9 cellular contexts compared by ENCODE assay signal in the genomic region with DNA sequence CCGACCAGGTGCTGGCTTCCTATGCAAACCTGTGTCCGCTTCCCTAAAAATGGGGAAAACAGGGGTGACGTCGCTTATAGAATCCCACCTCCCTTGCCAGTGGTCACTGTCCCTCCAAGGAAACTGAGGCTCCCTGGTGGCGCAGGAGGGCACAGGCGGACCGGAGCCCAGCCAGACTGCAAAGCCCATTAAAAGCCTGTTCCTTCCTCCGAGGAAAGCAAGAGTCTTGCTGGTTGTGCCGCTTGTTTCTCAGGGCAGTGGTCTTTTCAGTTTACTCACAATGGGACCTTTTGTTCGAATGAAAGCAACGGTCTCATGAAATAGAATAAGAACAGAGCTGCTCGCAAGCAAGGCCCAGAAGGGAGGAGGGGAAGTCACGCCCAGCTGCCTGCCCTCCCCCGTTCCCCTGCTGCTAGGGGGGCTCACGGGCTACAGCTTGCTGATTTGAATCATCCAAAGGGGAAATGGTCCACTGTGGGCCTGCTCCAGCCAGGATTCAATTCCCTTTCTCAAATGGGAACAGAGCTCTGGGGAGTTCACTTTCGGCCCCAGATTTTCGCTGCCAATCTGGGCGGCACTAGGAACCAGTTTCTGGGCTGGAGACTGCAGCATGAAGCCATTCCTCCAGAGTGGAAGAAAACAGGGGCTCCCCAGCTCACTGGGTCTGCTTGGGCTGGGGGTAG. TPM values are rescaled to one million over a fixed set of nuclear protein-coding genes. Genes with fewer than 3 reads are reported as not detected.
DNase-seq lines count a peak whose midpoint lies in the region; ATAC-seq and TF ChIP-seq lines count a peak whose summit lies in the region.
"Had no signal": no experiment of that assay in that cellular context is flagged by ENCODE, and none has a peak within 500 bp of the region (broad histone marks: within the 10 kb centered on the region; RNA-seq: fewer than 3 reads in every experiment).

No MANE protein-coding gene starts in this region.

- peaks cover 0 to under 1% of the 10 kb centered on the region in 2 donors for H3K36me3 Mint-ChIP-seq in activated T-cell treated with anti-CD3 and anti-CD28 coated beads, Interleukin-2, amount 50 U/mL, for 72 hours (ENCODE audit: insufficient read depth in 2 of 2)
- H3K36me3 Mint-ChIP-seq in CD8-positive, alpha-beta memory T cell: peaks cover 0 to 7% (median 0%) of the 10 kb centered on the region in 3 donors

- H3K9me3 ChIP-seq in SJCRH30 (replicated peaks): no peaks in the 10 kb centered on the region
- no peaks in the 10 kb centered on the region for H3K9me3 ChIP-seq in CD8-positive, alpha-beta memory T cell (ENCODE audit: low read length)

- H3K27me3 ChIP-seq in SJCRH30 (no peaks in the 10 kb centered on the region), rectal smooth muscle tissue (ENCODE audit: control insufficient read depth, insufficient read depth, low read length) (no peaks in the 10 kb centered on the region)
- H3K27me3 ChIP-seq in CD8-positive, alpha-beta memory T cell (ENCODE audit: insufficient read depth, low read length, poor library complexity, severe bottlenecking): no peaks in the 10 kb centered on the region

- no peak overlapping the region for H3K4me3 Mint-ChIP-seq in activated T-cell treated with anti-CD3 and anti-CD28 coated beads, Interleukin-2, amount 50 U/mL, for 72 hours
- H3K4me3 Mint-ChIP-seq in CD8-positive, alpha-beta memory T cell: no peak overlapping the region

- CTCF ChIA-PET in HEK293T (lab: Yijun Ruan, JAX): no interaction called here
- CTCF ChIA-PET in CD8-positive, alpha-beta memory T cell (lab: Charles Lee): interaction anchor here (0.9 to 16.8 kb wide), 3 partner anchors 9 to 26 kb away, joined by 3 to 330 read pairs (median 19); no protein-coding TSS in a partner anchor

- H3K27ac ChIP-seq in SJCRH30: peak overlapping the region; percentile 95
- H3K27ac ChIP-seq in rectal smooth muscle tissue (ENCODE audit: low read depth, low read length): peak overlapping the region; percentile 6
- H3K27ac ChIP-seq in CD8-positive, alpha-beta memory T cell (ENCODE audit: low read depth, low read length): no peak overlapping the region

- peak; percentile 20 for TF ChIP-seq POLR2A in GM18526 (IDR thresholded peaks at IDR 0.05; ENCODE audit: extremely low read depth, insufficient read length)

- no peak overlapping the region for H3K9ac ChIP-seq in rectal smooth muscle tissue (ENCODE audit: low read length)

- peaks cover 67% of the 10 kb centered on the region for H3K4me1 ChIP-seq in SJCRH30
- peaks cover 17% of the 10 kb centered on the region for H3K4me1 ChIP-seq in rectal smooth muscle tissue (ENCODE audit: control insufficient read depth, insufficient read depth, low read length)
- H3K4me1 ChIP-seq in CD8-positive, alpha-beta memory T cell (ENCODE audit: insufficient read depth, low read length): peaks cover 39% of the 10 kb centered on the region

- H3K36me3 ChIP-seq in SJCRH30 (no peaks in the 10 kb centered on the region), rectal smooth muscle tissue (ENCODE audit: control insufficient read depth, insufficient read depth, low read length) (no peaks in the 10 kb centered on the region)
- no peaks in the 10 kb centered on the region for H3K36me3 ChIP-seq in CD8-positive, alpha-beta memory T cell (ENCODE audit: insufficient read depth, low read length)

- DNase-seq in SJCRH30 (peak; percentile 78 to 85), hypothalamus (lab: John Stamatoyannopoulos, UW) (peak in 44 of 51 donors; percentile 27 to 91 (median 67)), cortex of kidney (lab: John Stamatoyannopoulos, UW) (no peak), HEK293T (ENCODE audit: extremely low spot score) (no peak)
- DNase-seq in activated T-cell treated with anti-CD3 and anti-CD28 coated beads, Interleukin-2, amount 50 U/mL, for 72 hours: no peak
- DNase-seq in CD8-positive, alpha-beta memory T cell: no peak
- DNase-seq: NCI-H1092 had no signal

- H3K27me3 Mint-ChIP-seq in activated T-cell treated with anti-CD3 and anti-CD28 coated beads, Interleukin-2, amount 50 U/mL, for 72 hours (ENCODE audit: low read depth): no peaks in the 10 kb centered on the region
- no peaks in the 10 kb centered on the region for H3K27me3 Mint-ChIP-seq in CD8-positive, alpha-beta memory T cell

- peak overlapping the region; percentile 41 for H3K4me3 ChIP-seq in SJCRH30
- H3K4me3 ChIP-seq in rectal smooth muscle tissue (ENCODE audit: low read length): peak overlapping the region; percentile 11
- no peak overlapping the region for H3K4me3 ChIP-seq in CD8-positive, alpha-beta memory T cell (ENCODE audit: low read length)

- peaks cover 41% of the 10 kb centered on the region for H3K4me1 Mint-ChIP-seq in activated T-cell treated with anti-CD3 and anti-CD28 coated beads, Interleukin-2, amount 50 U/mL, for 72 hours (ENCODE audit: low read depth)
- H3K4me1 Mint-ChIP-seq in CD8-positive, alpha-beta memory T cell: peaks cover 27 to 48% (median 46%) of the 10 kb centered on the region in 3 donors

- POLR2A ChIA-PET in HEK293T (lab: Yijun Ruan, JAX): no interaction called here
- POLR2A ChIA-PET in CD8-positive, alpha-beta memory T cell (lab: Charles Lee): no interaction called here

- H3K9me3 Mint-ChIP-seq in activated T-cell treated with anti-CD3 and anti-CD28 coated beads, Interleukin-2, amount 50 U/mL, for 72 hours: no peaks in the 10 kb centered on the region
- H3K9me3 Mint-ChIP-seq in CD8-positive, alpha-beta memory T cell: no peaks in the 10 kb centered on the region

- ATAC-seq in activated T-cell treated with anti-CD3 and anti-CD28 coated beads, Interleukin-2, amount 50 U/mL, for 72 hours (replicated peaks in 1 of 2): no peak

- no peak overlapping the region for H3K27ac Mint-ChIP-seq in activated T-cell treated with anti-CD3 and anti-CD28 coated beads, Interleukin-2, amount 50 U/mL, for 72 hours
- peak overlapping the region in 1 of 8 donors; percentile 78 for H3K27ac Mint-ChIP-seq in CD8-positive, alpha-beta memory T cell

TF ChIP-seq in HEK293T, 16 proteins besides CTCF, POLR2A, EP300 and RAD21:
- no peak for TF ChIP-seq BHLHE40 (IDR thresholded peaks at IDR 0.05; ENCODE audit: borderline replicate concordance)
- no peak for TF ChIP-seq ARNT (IDR thresholded peaks at IDR 0.05)
TF ChIP-seq in HEK293T: peak in this region for 0.

RNA-seq across cellular contexts. Expression of a gene that starts 4.6 kb away (rescaled TPM):
- 0.15 and 0.32 TPM in 2 replicates for total RNA-seq in SJCRH30 (2014; rRNA removed; shearing (Covaris generic))
- total RNA-seq in activated T-cell treated with anti-CD3 and anti-CD28 coated beads, Interleukin-2, amount 50 U/mL, for 72 hours: 10 to 100 TPM; 49.6 to 55.4 TPM
- 10 to 100 TPM; 37.0 to 37.7 TPM for total RNA-seq in CD8-positive, alpha-beta memory T cell
- polyA plus RNA-seq in CD8-positive, alpha-beta memory T cell: 760 TPM

RNA-seq across cellular contexts. Expression of a gene that starts 40.4 kb away (rescaled TPM):
- 19.1 TPM in 2 replicates for total RNA-seq in SJCRH30 (2014; rRNA removed; shearing (Covaris generic))
- under 1 TPM; 0.65 to 0.74 TPM for total RNA-seq in activated T-cell treated with anti-CD3 and anti-CD28 coated beads, Interleukin-2, amount 50 U/mL, for 72 hours
- not detected for total RNA-seq in CD8-positive, alpha-beta memory T cell
- polyA plus RNA-seq in CD8-positive, alpha-beta memory T cell: 0.66 TPM

Comparison
In these comparisons a context has a peak if more than half of its experiments do, and no peak if none do; other contexts are left out.
1. DNase-seq: peak in SJCRH30 (2 of 2) and hypothalamus (44 of 51); none in activated T-cell treated with anti-CD3 and anti-CD28 coated beads, Interleukin-2, amount 50 U/mL, for 72 hours (0 of 2), cortex of kidney (single experiment), HEK293T (single experiment) and CD8-positive, alpha-beta memory T cell (0 of 5).
2. RNA of a gene that starts 4.6 kb away (total RNA-seq): 49.6 to 55.4 TPM in activated T-cell treated with anti-CD3 and anti-CD28 coated beads, Interleukin-2, amount 50 U/mL, for 72 hours and 37.0 to 37.7 TPM in CD8-positive, alpha-beta memory T cell; 0.15 to 0.32 TPM in SJCRH30; every median in the first group is over 10 times any median in the second.
3. RNA of a gene that starts 40.4 kb away (total RNA-seq): 19.1 TPM in SJCRH30; 0.65 to 0.74 TPM in activated T-cell treated with anti-CD3 and anti-CD28 coated beads, Interleukin-2, amount 50 U/mL, for 72 hours and not detected in CD8-positive, alpha-beta memory T cell; every median in the first group is over 10 times any median in the second.